In genomic region chr14:54805521-54806322, GRCh38 we compare ENCODE assay signal across 8 cellular contexts.
DNase-seq lines count a peak whose midpoint lies in the region; ATAC-seq and TF ChIP-seq lines count a peak whose summit lies in the region.

No MANE protein-coding gene starts in this region.

- ATAC-seq in HG02884 (IDR thresholded peaks at IDR 0.05; ENCODE audit: unreplicated experiment) = peak; percentile 63
- peak; percentile 99 for ATAC-seq in left lobe of liver
- no peak for ATAC-seq in HG02970 (IDR thresholded peaks at IDR 0.05; ENCODE audit: low FRiP score, unreplicated experiment)

- H3K36me3 Mint-ChIP-seq in chondrocyte (ENCODE audit: low read depth) = peaks cover 2% of the 10 kb centered on the region

- TF ChIP-seq CTCF in GM10248 (IDR thresholded peaks at IDR 0.05; ENCODE audit: control extremely low read depth, extremely low read depth, low read depth, missing control alignments) (peak; percentile 91), chondrocyte (IDR thresholded peaks at IDR 0.05) (peak; percentile 99)

- H3K27me3 Mint-ChIP-seq in chondrocyte (ENCODE audit: low read depth) = peaks cover 6% of the 10 kb centered on the region

- peaks cover 8% of the 10 kb centered on the region for H3K4me1 Mint-ChIP-seq in chondrocyte (ENCODE audit: low read depth)

- CTCF ChIA-PET in GM10248 (lab: Yijun Ruan, JAX) = interaction anchor here (0.8 to 7.9 kb wide), 29 partner anchors 8 to 355 kb away, joined by 3 to 79 read pairs (median 5); partner anchors contain the start of gene MAPK1IP1L

- DNase-seq in GM10248 (ENCODE audit: extremely low spot score) = peak; percentile 82
- DNase-seq in NCI-H2196 treated with DMSO at 0.1 percent for 48 hours (lab: John Stamatoyannopoulos, UW; ENCODE audit: unreplicated experiment) = peak; percentile 29
- DNase-seq in activated CD4-positive, alpha-beta T cell treated with anti-CD3 and anti-CD28 coated beads for 24 hours (ENCODE audit: low read depth in 2 of 2) = peak; percentile 68 to 79
- no peak for DNase-seq in chondrocyte (ENCODE audit: low spot score)
- peak; percentile 87 for DNase-seq in left lobe of liver (ENCODE audit: low spot score)
- DNase-seq in stimulated activated CD4-positive, alpha-beta T cell treated with anti-CD3 and anti-CD28 coated beads, Interleukin-2, amount 100 ng/mL, for 48 hours = peak; percentile 85

- peak overlapping the region; percentile 21 for H3K4me3 Mint-ChIP-seq in chondrocyte (ENCODE audit: unreplicated experiment)

- peaks cover 8% of the 10 kb centered on the region for H3K9me3 Mint-ChIP-seq in chondrocyte (ENCODE audit: low read depth)

- no peak overlapping the region for H3K27ac Mint-ChIP-seq in chondrocyte (ENCODE audit: unreplicated experiment)

- POLR2A ChIA-PET in GM10248 (lab: Yijun Ruan, JAX) = no interaction called here
